Comparison of ENCODE assay signal across 1 cellular context in the genomic region with DNA sequence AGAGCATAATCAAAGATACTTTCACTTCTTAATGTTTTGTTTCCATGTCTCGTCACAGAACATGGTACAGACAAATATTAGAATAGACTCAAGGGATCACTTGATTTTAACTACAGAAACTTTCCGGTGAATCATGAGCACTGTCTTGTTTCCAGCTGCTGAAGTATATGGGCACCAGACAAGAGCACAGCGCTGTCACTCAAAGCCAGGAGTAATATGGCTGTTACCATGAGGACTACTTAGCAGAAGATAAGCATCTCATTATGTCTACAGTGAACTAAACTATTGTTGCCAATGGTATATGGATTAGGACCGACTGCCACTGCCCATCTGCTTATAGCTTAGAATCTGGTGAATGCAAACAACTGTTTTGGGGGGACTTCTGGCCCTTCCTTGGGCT.
TF ChIP-seq lines count a peak whose summit lies in the region.

No MANE protein-coding gene starts in this region.

TF ChIP-seq in HEK293, 187 proteins besides CTCF, POLR2A, EP300 and RAD21:
- TF ChIP-seq, protein P1, sequence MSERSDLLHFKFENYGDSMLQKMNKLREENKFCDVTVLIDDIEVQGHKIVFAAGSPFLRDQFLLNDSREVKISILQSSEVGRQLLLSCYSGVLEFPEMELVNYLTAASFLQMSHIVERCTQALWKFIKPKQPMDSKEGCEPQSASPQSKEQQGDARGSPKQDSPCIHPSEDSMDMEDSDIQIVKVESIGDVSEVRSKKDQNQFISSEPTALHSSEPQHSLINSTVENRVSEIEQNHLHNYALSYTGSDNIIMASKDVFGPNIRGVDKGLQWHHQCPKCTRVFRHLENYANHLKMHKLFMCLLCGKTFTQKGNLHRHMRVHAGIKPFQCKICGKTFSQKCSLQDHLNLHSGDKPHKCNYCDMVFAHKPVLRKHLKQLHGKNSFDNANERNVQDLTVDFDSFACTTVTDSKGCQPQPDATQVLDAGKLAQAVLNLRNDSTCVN (tag by site-specific recombination; optimal IDR thresholded peaks at IDR 0.05), result no peak
- no peak for TF ChIP-seq HOXC10 (CRISPR knock-in tag; IDR thresholded peaks at IDR 0.05)
- no peak for TF ChIP-seq ZNF626 (tag by site-specific recombination; IDR thresholded peaks at IDR 0.05)
- TF ChIP-seq ZNF701 (tag by site-specific recombination; IDR thresholded peaks at IDR 0.05), result no peak
